Comparison of ENCODE assay signal across 40 cellular contexts in the genomic region with DNA sequence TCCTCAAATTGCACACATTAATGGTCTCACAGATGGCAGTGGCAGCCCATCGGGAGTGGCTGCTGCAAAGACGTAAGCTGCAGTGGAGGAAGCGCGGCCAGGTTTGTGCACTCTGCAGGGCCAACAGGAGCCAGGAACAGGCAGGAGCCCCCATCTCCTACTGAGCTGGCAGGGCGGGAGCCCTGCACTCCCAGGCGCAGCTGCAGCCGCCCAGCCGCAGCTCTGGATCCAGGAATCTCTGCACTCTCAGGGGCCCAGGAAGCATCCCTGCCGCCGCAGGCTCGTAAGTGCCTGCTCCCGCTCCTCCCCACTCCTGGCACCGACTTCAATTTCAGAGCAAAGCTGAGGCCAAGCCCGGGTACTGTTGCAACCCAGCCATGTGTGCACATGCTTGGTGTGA. TPM values are rescaled to one million over a fixed set of nuclear protein-coding genes. Genes with fewer than 3 reads are reported as not detected.
"Had no signal": no experiment of that assay in that cellular context is flagged by ENCODE, and none has a peak within 500 bp of the region (broad histone marks: within the 10 kb centered on the region; RNA-seq: fewer than 3 reads in every experiment).

No MANE protein-coding gene starts in this region.

- DNase-seq: activated effector memory CD4-positive, alpha-beta T cell treated with anti-CD3 and anti-CD28 coated beads, Interleukin-2, amount 50 U/mL, for 16 hours; activated effector memory CD4-positive, alpha-beta T cell treated with Interleukin-2 at 50 U/mL for 16 hours; activated gamma-delta T cell; activated gamma-delta T cell treated with Interleukin-2 at 50 U/mL for 16 hours; activated naive CD4-positive, alpha-beta T cell; activated naive CD4-positive, alpha-beta T cell treated with anti-CD3 and anti-CD28 coated beads for 36 hours; activated naive CD4-positive, alpha-beta T cell treated with anti-CD3 and anti-CD28 coated beads, Interleukin-2, amount 10 ng/mL, durations not matched to agents 7 days and 5 days; activated naive CD4-positive, alpha-beta T cell treated with anti-CD3 and anti-CD28 coated beads, Interleukin-2, amount 50 U/mL, for 16 hours; activated naive CD4-positive, alpha-beta T cell treated with Interleukin-2 at 50 U/mL for 16 hours; activated naive CD8-positive, alpha-beta T cell treated with anti-CD3 and anti-CD28 coated beads for 36 hours; activated naive CD8-positive, alpha-beta T cell treated with anti-CD3 and anti-CD28 coated beads, Interleukin-2, amount 10 ng/mL, durations not matched to agents 7 days and 5 days; activated naive CD8-positive, alpha-beta T cell treated with anti-CD3 and anti-CD28 coated beads, Interleukin-2, amount 50 U/mL, for 24 hours; activated T-cell treated with anti-CD3 and anti-CD28 coated beads, Interleukin-2, amount 50 U/mL, for 1 hour; activated T-cell treated with anti-CD3 and anti-CD28 coated beads, Interleukin-2, amount 50 U/mL, for 24 hours; activated T-cell treated with anti-CD3 and anti-CD28 coated beads, Interleukin-2, amount 50 U/mL, for 4 hours; activated T-cell treated with anti-CD3 and anti-CD28 coated beads, Interleukin-2, amount 50 U/mL, for 48 hours; activated T-cell treated with anti-CD3 and anti-CD28 coated beads, Interleukin-2, amount 50 U/mL, for 72 hours; adrenal gland; amniotic stem cell; amygdala; anterior cingulate cortex; aorta; body of pancreas; brain microvascular endothelial cell; caudate nucleus; central memory CD4-positive, alpha-beta T cell; cerebellar nuclear complex had no signal

- ATAC-seq: activated naive CD4-positive, alpha-beta T cell treated with anti-CD3 and anti-CD28 coated beads, Interleukin-2, amount 50 U/mL, for 72 hours; activated naive CD8-positive, alpha-beta T cell treated with anti-CD3 and anti-CD28 coated beads, Interleukin-2, amount 50 U/mL, for 24 hours; activated T-cell treated with anti-CD3 and anti-CD28 coated beads, Interleukin-2, amount 50 U/mL, for 4 hours; activated T-cell treated with anti-CD3 and anti-CD28 coated beads, Interleukin-2, amount 50 U/mL, for 72 hours; activated T-helper 17 cell treated with anti-CD3 and anti-CD28 coated beads, Interleukin-2, amount 50 U/mL, for 72 hours; body of pancreas had no signal

- H3K27me3 Mint-ChIP-seq: activated naive CD4-positive, alpha-beta T cell treated with anti-CD3 and anti-CD28 coated beads, Interleukin-2, amount 10 ng/mL, durations not matched to agents 7 days and 5 days; activated naive CD4-positive, alpha-beta T cell treated with anti-CD3 and anti-CD28 coated beads, Interleukin-2, amount 50 U/mL, for 24 hours; activated naive CD8-positive, alpha-beta T cell; activated naive CD8-positive, alpha-beta T cell treated with anti-CD3 and anti-CD28 coated beads for 36 hours; activated naive CD8-positive, alpha-beta T cell treated with anti-CD3 and anti-CD28 coated beads, Interleukin-2, amount 10 ng/mL, durations not matched to agents 7 days and 5 days; activated naive CD8-positive, alpha-beta T cell treated with anti-CD3 and anti-CD28 coated beads, Interleukin-2, amount 50 U/mL, for 24 hours; activated T-cell treated with anti-CD3 and anti-CD28 coated beads, Interleukin-2, amount 50 U/mL, for 24 hours; activated T-helper 17 cell treated with anti-CD3 and anti-CD28 coated beads, Interleukin-2, amount 50 U/mL, for 72 hours; brain; central memory CD8-positive, alpha-beta T cell had no signal

- H3K4me1 ChIP-seq: adrenal gland, ascending aorta, body of pancreas, breast epithelium had no signal

- H3K27ac ChIP-seq: adrenal gland, ascending aorta, body of pancreas, brain microvascular endothelial cell, breast epithelium, cardiac muscle cell had no signal

- H3K4me3 Mint-ChIP-seq: activated naive CD4-positive, alpha-beta T cell treated with anti-CD3 and anti-CD28 coated beads for 36 hours; activated naive CD4-positive, alpha-beta T cell treated with anti-CD3 and anti-CD28 coated beads, Interleukin-2, amount 10 ng/mL, durations not matched to agents 7 days and 5 days; activated naive CD4-positive, alpha-beta T cell treated with anti-CD3 and anti-CD28 coated beads, Interleukin-2, amount 50 U/mL, for 24 hours; activated naive CD8-positive, alpha-beta T cell; activated naive CD8-positive, alpha-beta T cell treated with anti-CD3 and anti-CD28 coated beads for 36 hours; activated naive CD8-positive, alpha-beta T cell treated with anti-CD3 and anti-CD28 coated beads, Interleukin-2, amount 10 ng/mL, durations not matched to agents 7 days and 5 days; activated naive CD8-positive, alpha-beta T cell treated with anti-CD3 and anti-CD28 coated beads, Interleukin-2, amount 50 U/mL, for 24 hours; activated T-cell treated with anti-CD3 and anti-CD28 coated beads, Interleukin-2, amount 50 U/mL, for 24 hours; activated T-cell treated with anti-CD3 and anti-CD28 coated beads, Interleukin-2, amount 50 U/mL, for 4 hours; activated T-cell treated with anti-CD3 and anti-CD28 coated beads, Interleukin-2, amount 50 U/mL, for 72 hours; activated T-helper 1 cell treated with anti-CD3 and anti-CD28 coated beads, Interleukin-12 subunit alpha, Interleukin-12 subunit beta, Interleukin-2, Interleukin-4 antibody, amounts not matched to agents 30 ng/mL and 10 ng/mL and 1 ng/mL, durations not matched to agents 14 hours and 24 hours and 36 hours; activated T-helper 17 cell treated with anti-CD3 and anti-CD28 coated beads, Interleukin-2, amount 50 U/mL, for 72 hours; brain; central memory CD8-positive, alpha-beta T cell had no signal

- H3K9me3 Mint-ChIP-seq: activated naive CD4-positive, alpha-beta T cell treated with anti-CD3 and anti-CD28 coated beads for 36 hours; activated naive CD4-positive, alpha-beta T cell treated with anti-CD3 and anti-CD28 coated beads, Interleukin-2, amount 10 ng/mL, durations not matched to agents 7 days and 5 days; activated naive CD4-positive, alpha-beta T cell treated with anti-CD3 and anti-CD28 coated beads, Interleukin-2, amount 50 U/mL, for 24 hours; activated naive CD4-positive, alpha-beta T cell treated with anti-CD3 and anti-CD28 coated beads, Interleukin-2, amount 50 U/mL, for 72 hours; activated naive CD8-positive, alpha-beta T cell treated with anti-CD3 and anti-CD28 coated beads for 36 hours; activated naive CD8-positive, alpha-beta T cell treated with anti-CD3 and anti-CD28 coated beads, Interleukin-2, amount 10 ng/mL, durations not matched to agents 7 days and 5 days; activated naive CD8-positive, alpha-beta T cell treated with anti-CD3 and anti-CD28 coated beads, Interleukin-2, amount 50 U/mL, for 24 hours; activated T-cell treated with anti-CD3 and anti-CD28 coated beads, Interleukin-2, amount 50 U/mL, for 24 hours; activated T-cell treated with anti-CD3 and anti-CD28 coated beads, Interleukin-2, amount 50 U/mL, for 4 hours; activated T-cell treated with anti-CD3 and anti-CD28 coated beads, Interleukin-2, amount 50 U/mL, for 72 hours; activated T-helper 1 cell treated with anti-CD3 and anti-CD28 coated beads, Interleukin-12 subunit alpha, Interleukin-12 subunit beta, Interleukin-2, Interleukin-4 antibody, amounts not matched to agents 30 ng/mL and 10 ng/mL and 1 ng/mL, durations not matched to agents 14 hours and 24 hours and 36 hours; activated T-helper 17 cell treated with anti-CD3 and anti-CD28 coated beads, Interleukin-2, amount 50 U/mL, for 72 hours; activated T-helper 2 cell treated with anti-CD3 and anti-CD28 coated beads, Interferon-gamma antibody, Interleukin-2, Interleukin-4, amounts not matched to agents 10 μg/mL and 5 μg/mL and 100 μg/mL, durations not matched to agents 14 hours and 24 hours and 36 hours; brain; central memory CD8-positive, alpha-beta T cell had no signal

- H3K4me1 Mint-ChIP-seq: activated T-helper 17 cell treated with anti-CD3 and anti-CD28 coated beads, Interleukin-2, amount 50 U/mL, for 72 hours; brain; central memory CD8-positive, alpha-beta T cell had no signal

- H3K9me3 ChIP-seq: adrenal gland, ascending aorta, body of pancreas, breast epithelium had no signal

- FAIRE-seq: astrocyte, bronchial epithelial cell had no signal

- H3K27me3 ChIP-seq: adrenal gland, ascending aorta, body of pancreas, brain microvascular endothelial cell, breast epithelium, cardiac muscle cell had no signal

- H3K4me3 ChIP-seq: adrenal gland, ascending aorta, body of pancreas, breast epithelium, cardiac muscle cell had no signal

- H3K27ac Mint-ChIP-seq: activated naive CD4-positive, alpha-beta T cell treated with anti-CD3 and anti-CD28 coated beads for 36 hours; activated naive CD4-positive, alpha-beta T cell treated with anti-CD3 and anti-CD28 coated beads, Interleukin-2, amount 10 ng/mL, durations not matched to agents 7 days and 5 days; activated naive CD4-positive, alpha-beta T cell treated with anti-CD3 and anti-CD28 coated beads, Interleukin-2, amount 50 U/mL, for 24 hours; activated naive CD4-positive, alpha-beta T cell treated with anti-CD3 and anti-CD28 coated beads, Interleukin-2, amount 50 U/mL, for 72 hours; activated naive CD8-positive, alpha-beta T cell; activated naive CD8-positive, alpha-beta T cell treated with anti-CD3 and anti-CD28 coated beads for 36 hours; activated naive CD8-positive, alpha-beta T cell treated with anti-CD3 and anti-CD28 coated beads, Interleukin-2, amount 10 ng/mL, durations not matched to agents 7 days and 5 days; activated naive CD8-positive, alpha-beta T cell treated with anti-CD3 and anti-CD28 coated beads, Interleukin-2, amount 50 U/mL, for 24 hours; activated T-cell treated with anti-CD3 and anti-CD28 coated beads, Interleukin-2, amount 50 U/mL, for 24 hours; activated T-cell treated with anti-CD3 and anti-CD28 coated beads, Interleukin-2, amount 50 U/mL, for 72 hours; activated T-helper 1 cell treated with anti-CD3 and anti-CD28 coated beads, Interleukin-12 subunit alpha, Interleukin-12 subunit beta, Interleukin-2, Interleukin-4 antibody, amounts not matched to agents 30 ng/mL and 10 ng/mL and 1 ng/mL, durations not matched to agents 14 hours and 24 hours and 36 hours; activated T-helper 17 cell treated with anti-CD3 and anti-CD28 coated beads, Interleukin-2, amount 50 U/mL, for 72 hours; activated T-helper 2 cell treated with anti-CD3 and anti-CD28 coated beads, Interferon-gamma antibody, Interleukin-2, Interleukin-4, amounts not matched to agents 10 μg/mL and 5 μg/mL and 100 μg/mL, durations not matched to agents 14 hours and 24 hours and 36 hours; brain had no signal

RNA-seq across cellular contexts. Expression of gene RGS9BP, which starts 38.2 kb away (rescaled TPM):
- total RNA-seq: activated naive CD8-positive, alpha-beta T cell treated with anti-CD3 and anti-CD28 coated beads for 36 hours; activated T-helper 1 cell treated with anti-CD3 and anti-CD28 coated beads, Interleukin-12 subunit alpha, Interleukin-12 subunit beta, Interleukin-2, Interleukin-4 antibody, amounts not matched to agents 30 ng/mL and 10 ng/mL and 1 ng/mL, durations not matched to agents 14 hours and 24 hours and 36 hours; aorta; ascending aorta; body of pancreas had no signal
- polyA plus RNA-seq: cardiac muscle cell had no signal
